Comparison of ENCODE assay signal across 1 cellular context in the genomic region with DNA sequence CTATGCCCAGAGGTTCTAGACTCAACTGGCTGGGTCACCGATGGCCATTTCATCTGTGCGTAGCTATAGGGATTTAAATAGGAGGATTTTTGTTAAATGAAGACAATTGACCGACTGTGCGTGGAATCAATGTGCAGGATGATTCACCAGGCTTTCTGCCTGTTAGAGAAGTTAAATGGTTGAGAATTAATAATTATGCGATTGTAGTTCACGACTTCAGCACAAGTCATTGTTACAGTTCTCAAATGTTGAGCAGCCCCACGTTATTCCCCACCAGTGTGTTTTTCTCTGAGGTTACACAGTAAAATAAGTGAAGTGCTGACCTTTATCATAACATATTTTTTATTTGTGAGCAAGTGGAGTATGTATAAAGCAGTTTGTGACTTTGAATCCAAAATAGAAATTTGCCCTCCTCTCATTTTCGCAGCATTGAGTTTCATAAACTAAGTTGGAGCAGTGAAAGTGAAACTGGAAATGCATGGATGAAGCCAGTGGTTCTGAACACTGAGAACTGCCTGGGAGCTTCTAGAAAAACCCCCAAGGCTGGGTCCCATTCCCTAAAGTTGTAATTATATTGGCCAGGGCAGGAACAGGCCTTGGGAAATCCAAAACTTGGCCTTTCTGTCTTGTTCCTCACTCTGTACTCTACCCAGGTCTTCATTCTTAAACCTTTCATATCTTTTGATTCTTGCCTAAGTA.
A peak's percentile ranks its signal among the peaks of the same experiment; 100 is the strongest.
TF ChIP-seq lines count a peak whose summit lies in the region.

No MANE protein-coding gene starts in this region.

TF ChIP-seq in GM12878, 131 proteins besides CTCF, POLR2A, EP300 and RAD21 (continued from another document):
- TF ChIP-seq, protein P1, sequence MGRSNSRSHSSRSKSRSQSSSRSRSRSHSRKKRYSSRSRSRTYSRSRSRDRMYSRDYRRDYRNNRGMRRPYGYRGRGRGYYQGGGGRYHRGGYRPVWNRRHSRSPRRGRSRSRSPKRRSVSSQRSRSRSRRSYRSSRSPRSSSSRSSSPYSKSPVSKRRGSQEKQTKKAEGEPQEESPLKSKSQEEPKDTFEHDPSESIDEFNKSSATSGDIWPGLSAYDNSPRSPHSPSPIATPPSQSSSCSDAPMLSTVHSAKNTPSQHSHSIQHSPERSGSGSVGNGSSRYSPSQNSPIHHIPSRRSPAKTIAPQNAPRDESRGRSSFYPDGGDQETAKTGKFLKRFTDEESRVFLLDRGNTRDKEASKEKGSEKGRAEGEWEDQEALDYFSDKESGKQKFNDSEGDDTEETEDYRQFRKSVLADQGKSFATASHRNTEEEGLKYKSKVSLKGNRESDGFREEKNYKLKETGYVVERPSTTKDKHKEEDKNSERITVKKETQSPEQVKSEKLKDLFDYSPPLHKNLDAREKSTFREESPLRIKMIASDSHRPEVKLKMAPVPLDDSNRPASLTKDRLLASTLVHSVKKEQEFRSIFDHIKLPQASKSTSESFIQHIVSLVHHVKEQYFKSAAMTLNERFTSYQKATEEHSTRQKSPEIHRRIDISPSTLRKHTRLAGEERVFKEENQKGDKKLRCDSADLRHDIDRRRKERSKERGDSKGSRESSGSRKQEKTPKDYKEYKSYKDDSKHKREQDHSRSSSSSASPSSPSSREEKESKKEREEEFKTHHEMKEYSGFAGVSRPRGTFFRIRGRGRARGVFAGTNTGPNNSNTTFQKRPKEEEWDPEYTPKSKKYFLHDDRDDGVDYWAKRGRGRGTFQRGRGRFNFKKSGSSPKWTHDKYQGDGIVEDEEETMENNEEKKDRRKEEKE (IDR thresholded peaks at IDR 0.05): no peak
- no peak for TF ChIP-seq PML (IDR thresholded peaks at IDR 0.05; ENCODE audit: low read length)
- TF ChIP-seq, protein P2, sequence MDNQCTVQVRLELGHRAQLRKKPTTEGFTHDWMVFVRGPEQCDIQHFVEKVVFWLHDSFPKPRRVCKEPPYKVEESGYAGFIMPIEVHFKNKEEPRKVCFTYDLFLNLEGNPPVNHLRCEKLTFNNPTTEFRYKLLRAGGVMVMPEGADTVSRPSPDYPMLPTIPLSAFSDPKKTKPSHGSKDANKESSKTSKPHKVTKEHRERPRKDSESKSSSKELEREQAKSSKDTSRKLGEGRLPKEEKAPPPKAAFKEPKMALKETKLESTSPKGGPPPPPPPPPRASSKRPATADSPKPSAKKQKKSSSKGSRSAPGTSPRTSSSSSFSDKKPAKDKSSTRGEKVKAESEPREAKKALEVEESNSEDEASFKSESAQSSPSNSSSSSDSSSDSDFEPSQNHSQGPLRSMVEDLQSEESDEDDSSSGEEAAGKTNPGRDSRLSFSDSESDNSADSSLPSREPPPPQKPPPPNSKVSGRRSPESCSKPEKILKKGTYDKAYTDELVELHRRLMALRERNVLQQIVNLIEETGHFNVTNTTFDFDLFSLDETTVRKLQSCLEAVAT (IDR thresholded peaks at IDR 0.05): peak; percentile 94
- TF ChIP-seq IKZF2 (IDR thresholded peaks at IDR 0.05): peak; percentile 82 to 85
- no peak for TF ChIP-seq HDAC6 (IDR thresholded peaks at IDR 0.05; ENCODE audit: unreplicated experiment)
- peak; percentile 80 for TF ChIP-seq IKZF1 (conservative IDR thresholded peaks at IDR 0.05)
- TF ChIP-seq, protein P3, sequence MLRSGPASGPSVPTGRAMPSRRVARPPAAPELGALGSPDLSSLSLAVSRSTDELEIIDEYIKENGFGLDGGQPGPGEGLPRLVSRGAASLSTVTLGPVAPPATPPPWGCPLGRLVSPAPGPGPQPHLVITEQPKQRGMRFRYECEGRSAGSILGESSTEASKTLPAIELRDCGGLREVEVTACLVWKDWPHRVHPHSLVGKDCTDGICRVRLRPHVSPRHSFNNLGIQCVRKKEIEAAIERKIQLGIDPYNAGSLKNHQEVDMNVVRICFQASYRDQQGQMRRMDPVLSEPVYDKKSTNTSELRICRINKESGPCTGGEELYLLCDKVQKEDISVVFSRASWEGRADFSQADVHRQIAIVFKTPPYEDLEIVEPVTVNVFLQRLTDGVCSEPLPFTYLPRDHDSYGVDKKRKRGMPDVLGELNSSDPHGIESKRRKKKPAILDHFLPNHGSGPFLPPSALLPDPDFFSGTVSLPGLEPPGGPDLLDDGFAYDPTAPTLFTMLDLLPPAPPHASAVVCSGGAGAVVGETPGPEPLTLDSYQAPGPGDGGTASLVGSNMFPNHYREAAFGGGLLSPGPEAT (IDR thresholded peaks at IDR 0.05; ENCODE audit: low read depth): peak; percentile 77; the same call in 1 of the 2 replicates
- peak; percentile 41; the same call in 1 of the 2 replicates for TF ChIP-seq MXI1 (IDR thresholded peaks at IDR 0.05; ENCODE audit: low read depth, low read length)
- TF ChIP-seq EED (IDR thresholded peaks at IDR 0.05; ENCODE audit: low read depth): peak; percentile 77
